16 cellular contexts compared by ENCODE assay signal in genomic region chr10:103284170-103284569, GRCh38. TPM values are rescaled to one million over a fixed set of nuclear protein-coding genes. Genes with fewer than 3 reads are reported as not detected.
DNase-seq lines count a peak whose midpoint lies in the region; ATAC-seq and TF ChIP-seq lines count a peak whose summit lies in the region.
"Had no signal": no experiment of that assay in that cellular context is flagged by ENCODE, and none has a peak within 500 bp of the region (broad histone marks: within the 10 kb centered on the region; RNA-seq: fewer than 3 reads in every experiment).

No MANE protein-coding gene starts in this region.

- H3K27me3 ChIP-seq in IMR-90 (ENCODE audit: control insufficient read depth, insufficient read depth, low read length) (no peaks in the 10 kb centered on the region; the same call in 1 of the 2 replicates), hepatocyte (peaks cover 37% of the 10 kb centered on the region)
- H3K27me3 ChIP-seq: ascending aorta had no signal

- H3K36me3 ChIP-seq in IMR-90 (ENCODE audit: control insufficient read depth, insufficient read depth, low read length) (no peaks in the 10 kb centered on the region; the same call in 1 of the 2 replicates), hepatocyte (replicated peaks; ENCODE audit: insufficient read depth, low read depth) (no peaks in the 10 kb centered on the region)
- H3K36me3 ChIP-seq: ascending aorta had no signal

- WGBS in IMR-90 (ENCODE audit: extremely low coverage in 2 of 2, insufficient read length in 1 of 2), 2 experiments: no CpG with 5 or more reads among the region's 11 CpGs
- 83% methylated on average over 11 of the region's 11 CpGs for WGBS in hepatocyte (ENCODE audit: low lambda C conversion rate, missing lambda C conversion rate)

- H3K14ac ChIP-seq in IMR-90 (replicated peaks; ENCODE audit: low read depth, low read length): no peak overlapping the region

- H4K5ac ChIP-seq in IMR-90 (ENCODE audit: low read depth, low read length): no peak overlapping the region

- H3K23ac ChIP-seq in IMR-90 (ENCODE audit: low read depth, low read length): no peak overlapping the region

- H2BK20ac ChIP-seq in IMR-90 (ENCODE audit: low read depth, low read length): no peak overlapping the region

- POLR2A ChIA-PET in IMR-90 (lab: Charles Lee; ENCODE audit: unreplicated experiment): no interaction called here

- H4K20me1 ChIP-seq in IMR-90 (ENCODE audit: insufficient read depth, low read length): peaks cover 4% of the 10 kb centered on the region; the same call in 1 of the 2 replicates
- no peaks in the 10 kb centered on the region for H4K20me1 ChIP-seq in hepatocyte (ENCODE audit: insufficient read depth, poor library complexity, severe bottlenecking)

- H3K4me2 ChIP-seq in IMR-90 (ENCODE audit: low read depth, low read length) (no peak overlapping the region), hepatocyte (no peak overlapping the region)

- H3K27ac ChIP-seq in IMR-90 (ENCODE audit: insufficient read depth, low read length) (no peak overlapping the region), hepatocyte (no peak overlapping the region)
- H3K27ac ChIP-seq: ascending aorta had no signal

- H3K4me3 ChIP-seq in IMR-90 (ENCODE audit: insufficient read depth, low read depth, low read length) (no peak overlapping the region), hepatocyte (no peak overlapping the region)
- H3K4me3 ChIP-seq: ascending aorta had no signal

- H2BK5ac ChIP-seq in IMR-90 (ENCODE audit: low read depth, low read length, poor library complexity, severe bottlenecking): no peak overlapping the region

- in situ Hi-C loops in IMR-90 (cut with MboI; ENCODE audit: low sequenced_read_pairs): no loop called here

- H3K4ac ChIP-seq in IMR-90 (ENCODE audit: low read depth, low read length): no peak overlapping the region

- dilution Hi-C loops in IMR-90 (cut with HindIII; ENCODE audit: low sequenced_read_pairs, unreplicated experiment): no loop called here

- DNase-seq in AG08396 (ENCODE audit: low spot score) (peak; percentile 8), IMR-90 (no peak), SKM-1 (lab: John Stamatoyannopoulos, UW; ENCODE audit: unreplicated experiment) (peak; percentile 19), hepatocyte (ENCODE audit: low spot score) (peak; percentile 39), NCI-H446 treated with DMSO at 0.1 percent for 48 hours (lab: John Stamatoyannopoulos, UW) (no peak)
- DNase-seq in activated CD4-positive, alpha-beta T cell treated with anti-CD3 and anti-CD28 coated beads for 4 hours: no peak
- DNase-seq: activated CD4-positive, alpha-beta T cell treated with anti-CD3 and anti-CD28 coated beads, Interleukin-2, amount 50 U/mL, for 1 hour; DMS153; NCI-H1048; occipital lobe; T-helper 2 cell had no signal

- H3K79me1 ChIP-seq in IMR-90 (ENCODE audit: low read depth in 1 of 2, low read length in 2 of 2): no peaks in the 10 kb centered on the region; a peak in 1 of 4 replicates

- no peak overlapping the region for H3K9ac ChIP-seq in IMR-90 (ENCODE audit: low read depth, low read length)

- no peak overlapping the region for H2AK9ac ChIP-seq in IMR-90 (replicated peaks; ENCODE audit: low read depth, low read length, poor library complexity)

- H2BK15ac ChIP-seq in IMR-90 (ENCODE audit: low read depth, low read length): no peak overlapping the region

- H3K9me3 ChIP-seq in IMR-90 (ENCODE audit: control insufficient read depth, insufficient read depth, low read length) (no peaks in the 10 kb centered on the region), hepatocyte (ENCODE audit: low read depth) (no peaks in the 10 kb centered on the region)
- H3K9me3 ChIP-seq: ascending aorta had no signal

- no TSS peak for BruUV-seq in IMR-90 (replicated peaks; lab: Mats Ljungman, UMichigan)

- CTCF ChIA-PET in IMR-90 (lab: Yijun Ruan, JAX): interaction anchor here (0.6 kb wide), 1 partner anchor 191 kb away, joined by 5 read pairs; no protein-coding TSS in a partner anchor

- H3K4me1 ChIP-seq in IMR-90 (ENCODE audit: control insufficient read depth, insufficient read depth, low read length) (no peaks in the 10 kb centered on the region), hepatocyte (ENCODE audit: insufficient read depth) (no peaks in the 10 kb centered on the region)
- H3K4me1 ChIP-seq: ascending aorta had no signal

- ATAC-seq in IMR-90 (ENCODE audit: low read depth): no peak
- no peak for ATAC-seq in HG03108 (IDR thresholded peaks at IDR 0.05; ENCODE audit: unreplicated experiment)
- no peak for ATAC-seq in GM21528 (IDR thresholded peaks at IDR 0.05; ENCODE audit: low FRiP score, unreplicated experiment)
- ATAC-seq: HCT116, Panc1 had no signal

- H3K56ac ChIP-seq in IMR-90 (ENCODE audit: extremely low read depth, insufficient read depth, low read length): no peak overlapping the region

- no peaks in the 10 kb centered on the region for H3K9me1 ChIP-seq in IMR-90 (ENCODE audit: insufficient read depth, low read length)

- H4K8ac ChIP-seq in IMR-90 (ENCODE audit: low read depth in 2 of 2, low read length in 2 of 2): no peak overlapping the region

- H2AK5ac ChIP-seq in IMR-90 (ENCODE audit: low read depth, low read length): no peak overlapping the region

- H4K91ac ChIP-seq in IMR-90 (ENCODE audit: insufficient read depth, low read depth, low read length): no peak overlapping the region

- intact Hi-C loops in IMR-90 (cut with micrococcal nuclease): no loop called here

- H3K18ac ChIP-seq in IMR-90 (ENCODE audit: low read depth, low read length): no peak overlapping the region

- no peak overlapping the region for H2BK120ac ChIP-seq in IMR-90 (ENCODE audit: low read depth, low read length)

- no peaks in the 10 kb centered on the region for H3K9me2 ChIP-seq in hepatocyte (replicated peaks; ENCODE audit: insufficient read depth)

- no peaks in the 10 kb centered on the region for H3K79me2 ChIP-seq in hepatocyte

- H2AFZ ChIP-seq in IMR-90 (replicated peaks; ENCODE audit: low read length, poor library complexity) (no peak overlapping the region), hepatocyte (no peak overlapping the region)

- TF ChIP-seq RAD21 in IMR-90 (IDR thresholded peaks at IDR 0.05; ENCODE audit: low read length): no peak

- TF ChIP-seq CTCF in IMR-90 (conservative IDR thresholded peaks at IDR 0.05; ENCODE audit: low read depth, low read length) (no peak), hepatocyte (IDR thresholded peaks at IDR 0.05; ENCODE audit: poor library complexity) (no peak)

- TF ChIP-seq POLR2A in IMR-90 (IDR thresholded peaks at IDR 0.05; ENCODE audit: low read depth, low read length): no peak

TF ChIP-seq in IMR-90, 13 proteins besides CTCF, POLR2A, EP300 and RAD21:
- TF ChIP-seq CEBPB (IDR thresholded peaks at IDR 0.05; ENCODE audit: low read depth, low read length): peak; percentile 31; the same call in 1 of the 2 replicates
- TF ChIP-seq RFX5 (IDR thresholded peaks at IDR 0.05; ENCODE audit: low read depth, low read length): no peak
TF ChIP-seq in IMR-90: peak in this region for 1.

RNA-seq across cellular contexts. Expression of gene INA, which starts 7.2 kb away (rescaled TPM):
- total RNA-seq in IMR-90 (2012; rRNA removed): 4.5 and 6.4 TPM in 2 replicates
- polyA plus RNA-seq in IMR-90 (2012; rRNA removed): 7.5 and 8.8 TPM in 2 replicates
- polyA plus RNA-seq in IMR-90 (2012; cell fraction: cytosol; rRNA removed): 5.2 and 5.8 TPM in 2 replicates
- polyA plus RNA-seq in IMR-90 (2012; cell fraction: nucleus; rRNA removed; ENCODE audit: low replicate concordance): 2.3 and 2.6 TPM in 2 replicates
- 0.16 and 0.93 TPM in 2 replicates for total RNA-seq in hepatocyte
- 0.71 TPM in 1 of 2 replicates, not detected in the other for polyA plus RNA-seq in hepatocyte
- total RNA-seq: ascending aorta had no signal

RNA-seq across cellular contexts. Expression of gene RPEL1, which starts 38.5 kb away (rescaled TPM):
- total RNA-seq in IMR-90 (2012; rRNA removed): under 0.01 and 0.28 TPM in 2 replicates
- 0.07 and 0.26 TPM in 2 replicates for polyA plus RNA-seq in IMR-90 (2012; rRNA removed)
- 0.02 TPM in 2 replicates for polyA plus RNA-seq in IMR-90 (2012; cell fraction: cytosol; rRNA removed)
- not detected in 2 replicates for polyA plus RNA-seq in IMR-90 (2012; cell fraction: nucleus; rRNA removed; ENCODE audit: low replicate concordance)
- 0.10 TPM in 1 of 2 replicates, not detected in the other for total RNA-seq in hepatocyte
- polyA plus RNA-seq in hepatocyte: not detected in 2 replicates
- total RNA-seq: ascending aorta had no signal

Comparison
In these comparisons a context has a peak if more than half of its experiments do, and no peak if none do; other contexts are left out.
1. DNase-seq: peak in AG08396 (single experiment), SKM-1 (single experiment) and hepatocyte (single experiment); none in IMR-90 (single experiment), activated CD4-positive, alpha-beta T cell treated with anti-CD3 and anti-CD28 coated beads for 4 hours (0 of 2) and NCI-H446 treated with DMSO at 0.1 percent for 48 hours (single experiment).